27 cellular contexts compared by ENCODE assay signal in genomic region chr16:53484542-53484941, GRCh38.
"Had no signal": no experiment of that assay in that cellular context is flagged by ENCODE, and none has a peak within 500 bp of the region (broad histone marks: within the 10 kb centered on the region; RNA-seq: fewer than 3 reads in every experiment).

No MANE protein-coding gene starts in this region.

- DNase-seq: activated CD4-positive, alpha-beta T cell treated with anti-CD3 and anti-CD28 coated beads for 48 hours; activated CD4-positive, alpha-beta T cell treated with anti-CD3 and anti-CD28 coated beads, Interleukin-2, amount 50 U/mL, for 4 hours; activated CD4-positive, CD25-positive, alpha-beta regulatory T cell treated with anti-CD3 and anti-CD28 coated beads, Interleukin-2, amount 50 U/mL, for 72 hours; activated CD8-positive, alpha-beta memory T cell treated with anti-CD3 and anti-CD28 coated beads, Interleukin-2, amount 50 U/mL, for 48 hours; activated CD8-positive, alpha-beta T cell treated with anti-CD3 and anti-CD28 coated beads, Interleukin-2, amount 10 ng/mL, durations not matched to agents 7 days and 5 days; activated gamma-delta T cell; activated naive CD8-positive, alpha-beta T cell treated with anti-CD3 and anti-CD28 coated beads, Interleukin-2, amount 50 U/mL, for 24 hours; activated T-cell treated with anti-CD3 and anti-CD28 coated beads, Interleukin-2, amount 50 U/mL, for 24 hours; amniotic stem cell; Karpas-422; MM.1S; NCI-H1105; NCI-H1436; NCI-H1694 treated with DMSO at 0.1 percent for 48 hours; NCI-H2029 treated with DMSO at 0.1 percent for 48 hours; NCI-H345; NCI-H510A; NCI-H526 treated with DMSO at 0.1 percent for 48 hours; NCI-H82; SJCRH30; SK-N-SH had no signal

- H3K9ac ChIP-seq: SK-N-SH had no signal

- H3K9me3 ChIP-seq: ascending aorta, SJCRH30, SK-N-SH had no signal

- H3K27me3 Mint-ChIP-seq: activated naive CD8-positive, alpha-beta T cell treated with anti-CD3 and anti-CD28 coated beads, Interleukin-2, amount 50 U/mL, for 24 hours; activated T-cell treated with anti-CD3 and anti-CD28 coated beads, Interleukin-2, amount 50 U/mL, for 24 hours; activated T-helper 17 cell treated with anti-CD3 and anti-CD28 coated beads, Interleukin-2, amount 50 U/mL, for 72 hours; brain had no signal

- H3K4me1 Mint-ChIP-seq: activated T-helper 17 cell treated with anti-CD3 and anti-CD28 coated beads, Interleukin-2, amount 50 U/mL, for 72 hours; brain; WTC11 had no signal

- H3K4me3 Mint-ChIP-seq: activated CD8-positive, alpha-beta T cell treated with anti-CD3 and anti-CD28 coated beads, Interleukin-2, amount 10 ng/mL, durations not matched to agents 7 days and 5 days; activated naive CD8-positive, alpha-beta T cell treated with anti-CD3 and anti-CD28 coated beads, Interleukin-2, amount 50 U/mL, for 24 hours; activated T-cell treated with anti-CD3 and anti-CD28 coated beads, Interleukin-2, amount 50 U/mL, for 24 hours; activated T-helper 17 cell treated with anti-CD3 and anti-CD28 coated beads, Interleukin-2, amount 50 U/mL, for 72 hours; brain; WTC11 had no signal

- H3K4me1 ChIP-seq: ascending aorta, SJCRH30 had no signal

- FAIRE-seq: K562 had no signal

- H3K4me3 ChIP-seq: ascending aorta, K562, SJCRH30 had no signal

- H3K27ac ChIP-seq: ascending aorta, SJCRH30 had no signal

- H3K27ac Mint-ChIP-seq: activated naive CD8-positive, alpha-beta T cell treated with anti-CD3 and anti-CD28 coated beads, Interleukin-2, amount 50 U/mL, for 24 hours; activated T-cell treated with anti-CD3 and anti-CD28 coated beads, Interleukin-2, amount 50 U/mL, for 24 hours; activated T-helper 17 cell treated with anti-CD3 and anti-CD28 coated beads, Interleukin-2, amount 50 U/mL, for 72 hours; brain; WTC11 had no signal

- H3K4me2 ChIP-seq: SK-N-SH had no signal

- H3K27me3 ChIP-seq: ascending aorta, SJCRH30 had no signal

- ATAC-seq: activated CD8-positive, alpha-beta T cell treated with anti-CD3 and anti-CD28 coated beads, Interleukin-2, amount 10 ng/mL, durations not matched to agents 7 days and 5 days; activated naive CD4-positive, alpha-beta T cell treated with anti-CD3 and anti-CD28 coated beads, Interleukin-2, amount 50 U/mL, for 72 hours; activated naive CD8-positive, alpha-beta T cell treated with anti-CD3 and anti-CD28 coated beads, Interleukin-2, amount 50 U/mL, for 24 hours; activated T-helper 17 cell treated with anti-CD3 and anti-CD28 coated beads, Interleukin-2, amount 50 U/mL, for 72 hours; K562; WTC11 had no signal
